7 cellular contexts compared by ENCODE assay signal in the genomic region with DNA sequence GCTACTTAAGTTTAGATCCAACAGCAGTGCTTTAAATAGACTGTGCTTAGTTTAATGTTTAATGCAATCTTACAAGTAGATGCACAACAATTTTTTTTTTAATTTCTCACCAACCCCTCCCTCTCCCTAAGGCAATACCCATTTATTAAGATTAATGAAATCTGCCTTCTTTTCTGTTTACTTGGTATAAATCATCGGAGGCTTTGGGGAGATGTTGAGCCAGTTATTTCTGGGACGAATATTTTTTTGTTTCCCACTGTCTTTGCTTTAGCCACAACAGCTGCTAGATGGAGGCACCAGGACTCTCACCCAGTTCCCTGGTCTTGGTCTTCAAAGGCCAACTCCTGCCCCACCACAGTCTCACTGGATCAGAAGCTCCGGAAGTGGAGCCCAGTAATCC.
DNase-seq lines count a peak whose midpoint lies in the region; ATAC-seq, FAIRE-seq and TF ChIP-seq lines count a peak whose summit lies in the region.

No MANE protein-coding gene starts in this region.

- no peak for ATAC-seq in activated T-helper 17 cell treated with anti-CD3 and anti-CD28 coated beads, Interleukin-2, amount 50 U/mL, for 72 hours (replicated peaks)
- ATAC-seq in stimulated activated naive CD8-positive, alpha-beta T cell treated with anti-CD3 and anti-CD28 coated beads, Interleukin-15, amount 100 ng/mL, for 72 hours = no peak
- ATAC-seq in GM19452 (IDR thresholded peaks at IDR 0.05; ENCODE audit: unreplicated experiment) = no peak

- DNase-seq in right atrium auricular region (ENCODE audit: low spot score) = no peak
- DNase-seq in stimulated activated naive CD8-positive, alpha-beta T cell treated with anti-CD3 and anti-CD28 coated beads, Interleukin-15, amount 100 ng/mL, for 72 hours = no peak
- no peak for DNase-seq in H54 (ENCODE audit: insufficient read length, low spot score)
- DNase-seq in occipital lobe (lab: John Stamatoyannopoulos, UW) = no peak

- no peaks in the 10 kb centered on the region for H3K9me3 ChIP-seq in HUES64 (ENCODE audit: insufficient read depth, low read depth, low read length)
- H3K9me3 ChIP-seq in right atrium auricular region = no peaks in the 10 kb centered on the region

- TF ChIP-seq POLR2A in H54 (IDR thresholded peaks at IDR 0.05; ENCODE audit: low read depth, low read length) = no peak

- no peak for FAIRE-seq in H54 (lab: Jason Lieb, UNC)

- H3K4me1 ChIP-seq in HUES64 (ENCODE audit: insufficient read depth, low read length) = peaks cover 47% of the 10 kb centered on the region
- peaks cover 0 to 47% of the 10 kb centered on the region in 2 donors for H3K4me1 ChIP-seq in right atrium auricular region

- 80% methylated on average over 3 of the region's 3 CpGs for WGBS in HUES64

- H3K36me3 ChIP-seq in HUES64 (ENCODE audit: insufficient read depth, low read length) = no peaks in the 10 kb centered on the region
- no peaks in the 10 kb centered on the region for H3K36me3 ChIP-seq in right atrium auricular region

- H3K4me1 Mint-ChIP-seq in activated T-helper 17 cell treated with anti-CD3 and anti-CD28 coated beads, Interleukin-2, amount 50 U/mL, for 72 hours = peaks cover 27% of the 10 kb centered on the region
- H3K4me1 Mint-ChIP-seq in stimulated activated naive CD8-positive, alpha-beta T cell treated with anti-CD3 and anti-CD28 coated beads, Interleukin-15, amount 100 ng/mL, for 72 hours = peaks cover 47% of the 10 kb centered on the region

- peak overlapping the region; percentile 90 for H3K4me3 Mint-ChIP-seq in activated T-helper 17 cell treated with anti-CD3 and anti-CD28 coated beads, Interleukin-2, amount 50 U/mL, for 72 hours
- peak overlapping the region; percentile 84 to 87 for H3K4me3 Mint-ChIP-seq in stimulated activated naive CD8-positive, alpha-beta T cell treated with anti-CD3 and anti-CD28 coated beads, Interleukin-15, amount 100 ng/mL, for 72 hours

- no peaks in the 10 kb centered on the region for H3K9me3 Mint-ChIP-seq in activated T-helper 17 cell treated with anti-CD3 and anti-CD28 coated beads, Interleukin-2, amount 50 U/mL, for 72 hours
- H3K9me3 Mint-ChIP-seq in stimulated activated naive CD8-positive, alpha-beta T cell treated with anti-CD3 and anti-CD28 coated beads, Interleukin-15, amount 100 ng/mL, for 72 hours = no peaks in the 10 kb centered on the region

- no peak overlapping the region for H3K4me3 ChIP-seq in HUES64 (ENCODE audit: low read length)
- peak overlapping the region; percentile 46 to 50 for H3K4me3 ChIP-seq in right atrium auricular region

- peak overlapping the region; percentile 93 for H3K27ac ChIP-seq in HUES64 (ENCODE audit: low read depth, low read length)
- H3K27ac ChIP-seq in right atrium auricular region = peak overlapping the region; percentile 75 to 80

- no peak overlapping the region for H3K9ac ChIP-seq in HUES64 (ENCODE audit: low read depth, low read length)

- H3K27me3 Mint-ChIP-seq in activated T-helper 17 cell treated with anti-CD3 and anti-CD28 coated beads, Interleukin-2, amount 50 U/mL, for 72 hours = no peaks in the 10 kb centered on the region
- H3K27me3 Mint-ChIP-seq in stimulated activated naive CD8-positive, alpha-beta T cell treated with anti-CD3 and anti-CD28 coated beads, Interleukin-15, amount 100 ng/mL, for 72 hours = no peaks in the 10 kb centered on the region

- H3K27me3 ChIP-seq in HUES64 (ENCODE audit: insufficient read depth, low read length) (no peaks in the 10 kb centered on the region), right atrium auricular region (no peaks in the 10 kb centered on the region)

- H3K36me3 Mint-ChIP-seq in activated T-helper 17 cell treated with anti-CD3 and anti-CD28 coated beads, Interleukin-2, amount 50 U/mL, for 72 hours (ENCODE audit: low read depth) = peaks cover 49% of the 10 kb centered on the region

- peak overlapping the region; percentile 98 for H3K27ac Mint-ChIP-seq in activated T-helper 17 cell treated with anti-CD3 and anti-CD28 coated beads, Interleukin-2, amount 50 U/mL, for 72 hours
- peak overlapping the region; percentile 93 to 97 for H3K27ac Mint-ChIP-seq in stimulated activated naive CD8-positive, alpha-beta T cell treated with anti-CD3 and anti-CD28 coated beads, Interleukin-15, amount 100 ng/mL, for 72 hours

- no peak for TF ChIP-seq CTCF in right atrium auricular region (IDR thresholded peaks at IDR 0.05)
